8 cellular contexts compared by ENCODE assay signal in the genomic region with DNA sequence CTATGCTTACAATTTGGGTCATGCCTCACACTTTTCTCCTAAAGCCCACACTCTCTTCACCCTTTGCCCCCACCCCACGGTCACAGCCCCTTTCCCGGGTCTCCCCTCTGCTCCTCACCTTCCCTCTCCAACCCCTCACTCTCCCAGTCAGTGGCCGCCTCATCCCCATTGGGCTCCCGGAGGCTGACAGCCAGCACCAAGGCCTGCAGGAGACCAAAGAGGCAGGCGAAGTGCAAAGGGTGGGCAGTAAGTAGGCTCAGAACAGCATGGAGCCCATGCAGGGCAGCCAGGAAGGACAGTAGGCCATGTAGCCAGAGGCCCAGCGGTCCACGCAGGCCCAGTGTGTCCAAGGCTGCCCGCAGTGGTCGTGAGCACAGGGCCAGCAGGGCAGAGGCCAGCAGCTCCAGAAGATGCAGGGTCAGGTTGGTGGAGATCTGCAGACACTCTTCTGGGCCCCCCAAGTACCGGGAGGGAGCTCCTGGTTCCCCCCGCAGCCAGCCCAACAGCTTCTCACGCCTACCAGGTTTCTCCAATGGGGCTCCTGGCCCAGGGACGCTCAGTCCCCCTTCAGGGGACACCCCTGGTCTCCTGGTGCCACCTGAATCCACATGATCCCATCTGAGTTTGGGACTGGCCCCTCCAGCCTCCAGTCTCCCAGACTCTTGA. TPM values are rescaled to one million over a fixed set of nuclear protein-coding genes. Genes with fewer than 3 reads are reported as not detected.
DNase-seq lines count a peak whose midpoint lies in the region; ATAC-seq and TF ChIP-seq lines count a peak whose summit lies in the region.

No MANE protein-coding gene starts in this region.

- H3K4me1 ChIP-seq in iPS-18a (ENCODE audit: control insufficient read depth, low read depth, low read length) (peaks cover 6% of the 10 kb centered on the region), spleen (peaks cover 45 to 96% (median 75%) of the 10 kb centered on the region in 6 donors)

- 77 to 86% (median 83%) methylated on average over 9 to 13 of the region's 13 CpGs for WGBS in spleen, 5 donors

- peak overlapping the region; percentile 98 for H3K4me3 Mint-ChIP-seq in activated CD8-positive, alpha-beta T cell treated with anti-CD3 and anti-CD28 coated beads for 36 hours

- peaks cover 75% of the 10 kb centered on the region for H3K4me1 Mint-ChIP-seq in activated CD8-positive, alpha-beta T cell treated with anti-CD3 and anti-CD28 coated beads for 36 hours (ENCODE audit: low read depth)

- CTCF ChIA-PET in activated CD8-positive, alpha-beta T cell treated with anti-CD3 and anti-CD28 coated beads for 36 hours (lab: Charles Lee), result no interaction called here

- H3K27ac Mint-ChIP-seq in activated CD8-positive, alpha-beta T cell treated with anti-CD3 and anti-CD28 coated beads for 36 hours, result peak overlapping the region; percentile 95

- TF ChIP-seq POLR2A in spleen (IDR thresholded peaks at IDR 0.05), result no peak

- POLR2A ChIA-PET in activated CD8-positive, alpha-beta T cell treated with anti-CD3 and anti-CD28 coated beads for 36 hours (lab: Charles Lee), result interaction anchor here (0.9 to 2.2 kb wide), 4 partner anchors 8 to 79 kb away, joined by 3 to 5 read pairs (median 4); partner anchors contain the start of gene ABHD16A

- H3K27me3 Mint-ChIP-seq in activated CD8-positive, alpha-beta T cell treated with anti-CD3 and anti-CD28 coated beads for 36 hours, result no peaks in the 10 kb centered on the region

- H3K9me3 ChIP-seq in iPS-18a (ENCODE audit: control insufficient read depth, low read depth, low read length) (no peaks in the 10 kb centered on the region), spleen (no peaks in the 10 kb centered on the region)

- peaks cover 71% of the 10 kb centered on the region for H3K36me3 Mint-ChIP-seq in activated CD8-positive, alpha-beta T cell treated with anti-CD3 and anti-CD28 coated beads for 36 hours (ENCODE audit: low read depth)

- no peaks in the 10 kb centered on the region for H3K9me3 Mint-ChIP-seq in activated CD8-positive, alpha-beta T cell treated with anti-CD3 and anti-CD28 coated beads for 36 hours

- intact Hi-C loops in activated CD8-positive, alpha-beta T cell treated with anti-CD3 and anti-CD28 coated beads for 36 hours (cut with micrococcal nuclease), result no loop called here
- intact Hi-C loops in spleen (cut with DNase I; ENCODE audit: low total_unique reads), result no loop called here

- no peak overlapping the region for H3K27ac ChIP-seq in iPS-18a (ENCODE audit: low read length)
- H3K27ac ChIP-seq in spleen, result peak overlapping the region; percentile 82 to 97 (median 94)

- TF ChIP-seq CTCF in HFF-Myc (IDR thresholded peaks at IDR 0.05; ENCODE audit: low read depth, low read length, missing control alignments) (no peak), spleen (IDR thresholded peaks at IDR 0.05 in 8 of 11, conservative IDR thresholded peaks at IDR 0.05 in 3 of 11) (no peak)
- TF ChIP-seq CTCF in activated CD8-positive, alpha-beta T cell treated with anti-CD3 and anti-CD28 coated beads for 36 hours (IDR thresholded peaks at IDR 0.05), result no peak

- DNase-seq in HFF-Myc (ENCODE audit: extremely low read depth, low read depth), result no peak
- DNase-seq in activated CD8-positive, alpha-beta T cell treated with anti-CD3 and anti-CD28 coated beads for 36 hours, result no peak
- no peak for DNase-seq in spleen
- no peak for DNase-seq in NCI-H128 (lab: John Stamatoyannopoulos, UW; ENCODE audit: unreplicated experiment)
- no peak for DNase-seq in AML-193 (lab: John Stamatoyannopoulos, UW)
- no peak for DNase-seq in DMS114 treated with DMSO at 0.1 percent for 48 hours (lab: John Stamatoyannopoulos, UW; ENCODE audit: unreplicated experiment)

- H3K4me3 ChIP-seq in HFF-Myc (replicated peaks; ENCODE audit: low read depth, low read length) (peak overlapping the region; percentile 71), iPS-18a (ENCODE audit: low read length) (peak overlapping the region; percentile 69), spleen (peak overlapping the region; percentile 61 to 96 (median 77))

- ATAC-seq in activated CD8-positive, alpha-beta T cell treated with anti-CD3 and anti-CD28 coated beads for 36 hours, result no peak
- no peak for ATAC-seq in HG03139 (IDR thresholded peaks at IDR 0.05; ENCODE audit: unreplicated experiment)

- no peaks in the 10 kb centered on the region for H3K27me3 ChIP-seq in iPS-18a (ENCODE audit: control insufficient read depth, insufficient read depth, low read length)
- H3K27me3 ChIP-seq in spleen (replicated peaks in 1 of 7), result no peaks in the 10 kb centered on the region

- peak overlapping the region; percentile 81 for H3K9ac ChIP-seq in iPS-18a (ENCODE audit: low read length)

- H3K36me3 ChIP-seq in iPS-18a (ENCODE audit: control insufficient read depth, low read depth, low read length) (peaks cover 11% of the 10 kb centered on the region), spleen (peaks cover 0 to 74% (median 28%) of the 10 kb centered on the region in 6 donors)

RNA-seq across cellular contexts. Expression of gene C6orf47, which starts 1.5 kb away (rescaled TPM):
- total RNA-seq in activated CD8-positive, alpha-beta T cell treated with anti-CD3 and anti-CD28 coated beads for 36 hours, result 10 to 100 TPM; 11.4 to 11.7 TPM
- 10 to 100 TPM; 24.1 to 37.4 (median 28.6) TPM for total RNA-seq in spleen
- 10 to 100 TPM; 12.2 to 22.6 (median 13.4) TPM for polyA plus RNA-seq in spleen

RNA-seq across cellular contexts. Expression of gene APOM, which starts 3.4 kb away (rescaled TPM):
- total RNA-seq in activated CD8-positive, alpha-beta T cell treated with anti-CD3 and anti-CD28 coated beads for 36 hours, result 1 to 10 TPM; 4.4 to 4.9 TPM
- total RNA-seq in spleen, result 1 to 10 TPM in 6 of 7 donors, under 1 TPM in 1; 0.66 to 3.9 (median 2.5) TPM
- 1 to 10 TPM; 4.7 to 9.7 (median 7.5) TPM for polyA plus RNA-seq in spleen

RNA-seq across cellular contexts. Expression of gene GPANK1, which starts 5.7 kb away (rescaled TPM):
- 10 to 100 TPM; 29.4 to 30.9 TPM for total RNA-seq in activated CD8-positive, alpha-beta T cell treated with anti-CD3 and anti-CD28 coated beads for 36 hours
- 10 to 100 TPM; 12.7 to 21.3 (median 17.4) TPM for total RNA-seq in spleen
- 10 to 100 TPM; 12.4 to 19.2 (median 14.8) TPM for polyA plus RNA-seq in spleen

RNA-seq across cellular contexts. Expression of gene BAG6, which starts 6.7 kb away (rescaled TPM):
- total RNA-seq in activated CD8-positive, alpha-beta T cell treated with anti-CD3 and anti-CD28 coated beads for 36 hours, result 100 to 1,000 TPM; 303 to 318 TPM
- total RNA-seq in spleen, result 100 to 1,000 TPM; 211 to 328 (median 260) TPM
- 100 to 1,000 TPM; 195 to 311 (median 310) TPM for polyA plus RNA-seq in spleen

RNA-seq across cellular contexts. Expression of gene CSNK2B, which starts 6.8 kb away (rescaled TPM):
- total RNA-seq in activated CD8-positive, alpha-beta T cell treated with anti-CD3 and anti-CD28 coated beads for 36 hours, result 100 to 1,000 TPM; 241 to 247 TPM
- 100 to 1,000 TPM; 122 to 294 (median 150) TPM for total RNA-seq in spleen
- polyA plus RNA-seq in spleen, result 100 to 1,000 TPM; 132 to 163 (median 139) TPM
